ENCODE assay signal across 21 cellular contexts in genomic region chr20:57600324-57601210, GRCh38. TPM values are rescaled to one million over a fixed set of nuclear protein-coding genes. Genes with fewer than 3 reads are reported as not detected.
DNase-seq lines count a peak whose midpoint lies in the region; ATAC-seq, FAIRE-seq and TF ChIP-seq lines count a peak whose summit lies in the region.
"Had no signal": no experiment of that assay in that cellular context is flagged by ENCODE, and none has a peak within 500 bp of the region (broad histone marks: within the 10 kb centered on the region; RNA-seq: fewer than 3 reads in every experiment).

No MANE protein-coding gene starts in this region.

- H3K4me3 Mint-ChIP-seq in activated naive CD8-positive, alpha-beta T cell treated with anti-CD3 and anti-CD28 coated beads, Interleukin-2, amount 50 U/mL, for 24 hours, result no peak overlapping the region
- no peak overlapping the region for H3K4me3 Mint-ChIP-seq in activated naive CD8-positive, alpha-beta T cell treated with anti-CD3 and anti-CD28 coated beads for 36 hours
- H3K4me3 Mint-ChIP-seq: GM23338; naive thymus-derived CD8-positive, alpha-beta T cell had no signal

- H3K4me1 ChIP-seq in mesendoderm (ENCODE audit: control insufficient read depth, low read depth, low read length), result no peaks in the 10 kb centered on the region
- H3K4me1 ChIP-seq: prostate gland, uterus had no signal

- peak; percentile 20 for ATAC-seq in activated naive CD8-positive, alpha-beta T cell treated with anti-CD3 and anti-CD28 coated beads, Interleukin-2, amount 50 U/mL, for 24 hours
- ATAC-seq: gastroesophageal sphincter; GM23338; naive thymus-derived CD8-positive, alpha-beta T cell had no signal

- H3K9me3 Mint-ChIP-seq in activated naive CD8-positive, alpha-beta T cell treated with anti-CD3 and anti-CD28 coated beads, Interleukin-2, amount 50 U/mL, for 24 hours, result no peaks in the 10 kb centered on the region
- no peaks in the 10 kb centered on the region for H3K9me3 Mint-ChIP-seq in activated naive CD8-positive, alpha-beta T cell treated with anti-CD3 and anti-CD28 coated beads for 36 hours
- H3K9me3 Mint-ChIP-seq: naive thymus-derived CD8-positive, alpha-beta T cell had no signal

- H3K79me2 ChIP-seq in mesendoderm (ENCODE audit: control insufficient read depth, insufficient read depth, low read length), result no peaks in the 10 kb centered on the region

- no peak for TF ChIP-seq CTCF in choroid plexus epithelial cell (conservative IDR thresholded peaks at IDR 0.05; ENCODE audit: low read depth, low read length)

- no peak overlapping the region for H2BK5ac ChIP-seq in mesendoderm (ENCODE audit: low read length)

- H4K8ac ChIP-seq in mesendoderm (ENCODE audit: low read depth, low read length), result no peak overlapping the region

- H3K36me3 ChIP-seq in mesendoderm (ENCODE audit: control insufficient read depth, insufficient read depth, low read length), result no peaks in the 10 kb centered on the region
- H3K36me3 ChIP-seq: gastroesophageal sphincter, prostate gland, stomach, uterus had no signal

- H3K9ac ChIP-seq in mesendoderm (ENCODE audit: low read length), result no peak overlapping the region

- no peaks in the 10 kb centered on the region for H3K79me1 ChIP-seq in mesendoderm (ENCODE audit: low read length)

- no peak overlapping the region for H2BK15ac ChIP-seq in mesendoderm (replicated peaks; ENCODE audit: low read depth)

- H3K4me3 ChIP-seq in choroid plexus epithelial cell (ENCODE audit: low read depth, low read length) (no peak overlapping the region), mesendoderm (ENCODE audit: low read length) (no peak overlapping the region)
- H3K4me3 ChIP-seq: gastroesophageal sphincter, GM23338, prostate gland, stomach, uterus had no signal

- no peak overlapping the region for H3K18ac ChIP-seq in mesendoderm (ENCODE audit: low read length)

- no peak overlapping the region for H3K4me2 ChIP-seq in mesendoderm (ENCODE audit: low read length)
- H3K4me2 ChIP-seq: GM23338 had no signal

- no peak overlapping the region for H3K4ac ChIP-seq in mesendoderm (ENCODE audit: low read depth, low read length)

- H3K27ac Mint-ChIP-seq in activated naive CD8-positive, alpha-beta T cell treated with anti-CD3 and anti-CD28 coated beads, Interleukin-2, amount 50 U/mL, for 24 hours, result no peak overlapping the region
- no peak overlapping the region for H3K27ac Mint-ChIP-seq in activated naive CD8-positive, alpha-beta T cell treated with anti-CD3 and anti-CD28 coated beads for 36 hours
- H3K27ac Mint-ChIP-seq: GM23338 had no signal

- H3K56ac ChIP-seq in mesendoderm (ENCODE audit: low read length), result no peak overlapping the region

- H3K36me3 Mint-ChIP-seq in activated naive CD8-positive, alpha-beta T cell treated with anti-CD3 and anti-CD28 coated beads, Interleukin-2, amount 50 U/mL, for 24 hours (ENCODE audit: low read depth), result no peaks in the 10 kb centered on the region
- H3K36me3 Mint-ChIP-seq in activated naive CD8-positive, alpha-beta T cell treated with anti-CD3 and anti-CD28 coated beads for 36 hours, result no peaks in the 10 kb centered on the region

- no peak overlapping the region for H3K23ac ChIP-seq in mesendoderm (ENCODE audit: low read length)

- peaks cover 10% of the 10 kb centered on the region for H3K4me1 Mint-ChIP-seq in activated naive CD8-positive, alpha-beta T cell treated with anti-CD3 and anti-CD28 coated beads, Interleukin-2, amount 50 U/mL, for 24 hours
- H3K4me1 Mint-ChIP-seq in activated naive CD8-positive, alpha-beta T cell treated with anti-CD3 and anti-CD28 coated beads for 36 hours, result peaks cover 8% of the 10 kb centered on the region

- no peak overlapping the region for H3K27ac ChIP-seq in mesendoderm (ENCODE audit: low read depth, low read length)
- H3K27ac ChIP-seq: gastroesophageal sphincter, prostate gland, stomach, uterus had no signal

- FAIRE-seq in HTR-8/SVneo (lab: Jason Lieb, UNC), result peak; percentile 89

- peaks cover 2% of the 10 kb centered on the region for H3K27me3 Mint-ChIP-seq in activated naive CD8-positive, alpha-beta T cell treated with anti-CD3 and anti-CD28 coated beads, Interleukin-2, amount 50 U/mL, for 24 hours
- H3K27me3 Mint-ChIP-seq in activated naive CD8-positive, alpha-beta T cell treated with anti-CD3 and anti-CD28 coated beads for 36 hours, result no peaks in the 10 kb centered on the region
- H3K27me3 Mint-ChIP-seq: naive thymus-derived CD8-positive, alpha-beta T cell had no signal

- no peak overlapping the region for H4K5ac ChIP-seq in mesendoderm (ENCODE audit: low read length)

- no peak overlapping the region for H2AK5ac ChIP-seq in mesendoderm (ENCODE audit: low read length)

- no peaks in the 10 kb centered on the region for H3K27me3 ChIP-seq in mesendoderm (ENCODE audit: insufficient read depth, low read length, poor library complexity)
- H3K27me3 ChIP-seq: uterus had no signal

- no peak for DNase-seq in activated naive CD8-positive, alpha-beta T cell treated with anti-CD3 and anti-CD28 coated beads, Interleukin-2, amount 50 U/mL, for 24 hours
- no peak for DNase-seq in activated naive CD8-positive, alpha-beta T cell treated with anti-CD3 and anti-CD28 coated beads for 36 hours
- no peak for DNase-seq in HTR-8/SVneo (ENCODE audit: insufficient read length, low spot score)
- DNase-seq in choroid plexus epithelial cell (ENCODE audit: low read depth), result peak; percentile 3
- DNase-seq in stromal cell of bone marrow (ENCODE audit: low read depth), result peak; percentile 11
- DNase-seq in C1 segment of cervical spinal cord (lab: John Stamatoyannopoulos, UW), result no peak
- DNase-seq in NCI-H446 (lab: John Stamatoyannopoulos, UW), result no peak
- DNase-seq in mesendoderm, result no peak
- DNase-seq: cerebellar nuclear complex; GDM1; NCI-H1092 treated with DMSO at 0.1 percent for 48 hours; SIG-M5; stimulated activated CD4-positive, alpha-beta T cell treated with anti-CD3 and anti-CD28 coated beads, Interleukin-12 subunit alpha, Interleukin-12 subunit beta, amount 100 ng/mL, for 4 hours; stomach; T-helper 9 cell; uterus had no signal

- WGBS in mesendoderm (ENCODE audit: extremely low coverage, insufficient coverage, low lambda C conversion rate), result no CpG with 5 or more reads among the region's 12 CpGs

- no peak overlapping the region for H2BK120ac ChIP-seq in mesendoderm (ENCODE audit: low read depth, low read length)

RNA-seq across cellular contexts. Expression of gene ZBP1, which starts 19.7 kb away (rescaled TPM):
- total RNA-seq in activated naive CD8-positive, alpha-beta T cell treated with anti-CD3 and anti-CD28 coated beads for 36 hours, result 1 to 10 TPM in 1 of 2 experiments, under 1 TPM in 1; 0.68 to 1.2 TPM
- polyA plus RNA-seq in mesendoderm (2013, experiment 1 of 2), result not detected
- polyA plus RNA-seq in mesendoderm (2013, experiment 2 of 2), result not detected
- total RNA-seq: GM23338, lung microvascular endothelial cell, stomach had no signal
- polyA plus RNA-seq: GM23338 had no signal

RNA-seq across cellular contexts. Expression of gene PCK1, which starts 39.7 kb away (rescaled TPM):
- not detected for total RNA-seq in activated naive CD8-positive, alpha-beta T cell treated with anti-CD3 and anti-CD28 coated beads for 36 hours
- not detected for polyA plus RNA-seq in mesendoderm (2013, experiment 1 of 2)
- not detected for polyA plus RNA-seq in mesendoderm (2013, experiment 2 of 2)
- total RNA-seq: GM23338; lung microvascular endothelial cell; naive thymus-derived CD8-positive, alpha-beta T cell had no signal
- polyA plus RNA-seq: GM23338; naive thymus-derived CD8-positive, alpha-beta T cell had no signal

Comparison
In these comparisons a context has a peak if more than half of its experiments do, and no peak if none do; other contexts are left out.
1. DNase-seq: peak in choroid plexus epithelial cell (single experiment) and stromal cell of bone marrow (single experiment); none in activated naive CD8-positive, alpha-beta T cell treated with anti-CD3 and anti-CD28 coated beads, Interleukin-2, amount 50 U/mL, for 24 hours (single experiment), activated naive CD8-positive, alpha-beta T cell treated with anti-CD3 and anti-CD28 coated beads for 36 hours (single experiment), HTR-8/SVneo (single experiment), C1 segment of cervical spinal cord (0 of 14), NCI-H446 (0 of 2) and mesendoderm (single experiment).